2 cellular contexts compared by ENCODE assay signal in genomic region chr3:171591059-171591458, GRCh38.
TF ChIP-seq lines count a peak whose summit lies in the region.

No MANE protein-coding gene starts in this region.

TF ChIP-seq in GM23338, 12 proteins besides CTCF, POLR2A, EP300 and RAD21 (continued from another document):
- no peak for TF ChIP-seq ZNF462 (CRISPR knock-in tag; IDR thresholded peaks at IDR 0.05)
- no peak for TF ChIP-seq POLR2AphosphoS5 (IDR thresholded peaks at IDR 0.05; ENCODE audit: low read depth)
- no peak for TF ChIP-seq ZNF114 (CRISPR knock-in tag; IDR thresholded peaks at IDR 0.05)
- no peak for TF ChIP-seq EZH2phosphoT487 (IDR thresholded peaks at IDR 0.05; ENCODE audit: unreplicated experiment)

TF ChIP-seq in K562, 482 proteins besides CTCF, POLR2A, EP300 and RAD21 (continued from another document):
- TF ChIP-seq CHAMP1 (IDR thresholded peaks at IDR 0.05), result no peak
- TF ChIP-seq ZNF274 (IDR thresholded peaks at IDR 0.05; ENCODE audit: borderline replicate concordance, low read depth, low read length), result no peak
- TF ChIP-seq ZBTB12 (CRISPR knock-in tag; IDR thresholded peaks at IDR 0.05), result no peak
- TF ChIP-seq TAF9B (IDR thresholded peaks at IDR 0.05; ENCODE audit: partially characterized antibody), result no peak
- TF ChIP-seq ASH1L (IDR thresholded peaks at IDR 0.05; ENCODE audit: borderline replicate concordance, low read depth, partially characterized antibody), result no peak
- TF ChIP-seq CSDE1 (IDR thresholded peaks at IDR 0.05), result no peak
